Comparison of ENCODE assay signal across 34 cellular contexts in genomic region chr2:228157841-228158240, GRCh38. TPM values are rescaled to one million over a fixed set of nuclear protein-coding genes. Genes with fewer than 3 reads are reported as not detected.
"Had no signal": no experiment of that assay in that cellular context is flagged by ENCODE, and none has a peak within 500 bp of the region (broad histone marks: within the 10 kb centered on the region; RNA-seq: fewer than 3 reads in every experiment).

No MANE protein-coding gene starts in this region.

- FAIRE-seq: TTC549 had no signal

- H3K4me3 ChIP-seq: ascending aorta had no signal

- DNase-seq: activated B cell treated with CpG ODN at 0.5 μM for 24 hours; activated CD4-positive, alpha-beta memory T cell treated with anti-CD3 and anti-CD28 coated beads for 36 hours; activated CD4-positive, alpha-beta T cell treated with anti-CD3 and anti-CD28 coated beads for 4 hours; activated CD4-positive, alpha-beta T cell treated with anti-CD3 and anti-CD28 coated beads, Interleukin-2, amount 10 ng/mL, durations not matched to agents 24 days and 14 days; activated CD4-positive, alpha-beta T cell treated with anti-CD3 and anti-CD28 coated beads, Interleukin-2, amount 50 U/mL, for 1 hour; activated CD4-positive, alpha-beta T cell treated with anti-CD3 and anti-CD28 coated beads, Interleukin-2, amount 50 U/mL, for 4 hours; activated CD4-positive, CD25-positive, alpha-beta regulatory T cell treated with anti-CD3 and anti-CD28 coated beads, Interleukin-2, amount 50 U/mL, for 72 hours; activated CD8-positive, alpha-beta memory T cell treated with anti-CD3 and anti-CD28 coated beads, Interleukin-2, amount 50 U/mL, for 4 hours; activated CD8-positive, alpha-beta T cell treated with anti-CD3 and anti-CD28 coated beads for 36 hours; activated effector memory CD4-positive, alpha-beta T cell treated with anti-CD3 and anti-CD28 coated beads, Interleukin-2, amount 50 U/mL, for 16 hours; activated gamma-delta T cell treated with Interleukin-2 at 50 U/mL for 16 hours; activated naive CD4-positive, alpha-beta T cell; activated naive CD4-positive, alpha-beta T cell treated with anti-CD3 and anti-CD28 coated beads for 36 hours; activated naive CD4-positive, alpha-beta T cell treated with anti-CD3 and anti-CD28 coated beads, Interleukin-2, amount 50 U/mL, for 16 hours; activated naive CD8-positive, alpha-beta T cell treated with anti-CD3 and anti-CD28 coated beads, Interleukin-2, amount 10 ng/mL, durations not matched to agents 7 days and 5 days; activated naive CD8-positive, alpha-beta T cell treated with anti-CD3 and anti-CD28 coated beads, Interleukin-2, amount 50 U/mL, for 24 hours; activated T-cell treated with anti-CD3 and anti-CD28 coated beads for 4 hours; activated T-cell treated with anti-CD3 and anti-CD28 coated beads, Interleukin-2, amount 50 U/mL, for 1 hour; activated T-cell treated with anti-CD3 and anti-CD28 coated beads, Interleukin-2, amount 50 U/mL, for 4 hours; activated T-cell treated with anti-CD3 and anti-CD28 coated beads, Interleukin-2, amount 50 U/mL, for 72 hours; amygdala; anterior cingulate cortex; central memory CD4-positive, alpha-beta T cell; SW 1271; T-helper 1 cell; T-helper 2 cell; T-helper 9 cell had no signal

- H3K27me3 ChIP-seq: ascending aorta had no signal

- H3K4me1 ChIP-seq: ascending aorta had no signal

- H3K36me3 ChIP-seq: ascending aorta had no signal

- H3K9me3 ChIP-seq: ascending aorta had no signal

- H3K27ac ChIP-seq: ascending aorta, VCaP had no signal

RNA-seq across cellular contexts. Expression of gene SPHKAP, which starts 23.6 kb away (rescaled TPM):
- total RNA-seq: activated B cell treated with CpG ODN at 0.5 μM for 24 hours; activated CD4-positive, alpha-beta memory T cell treated with anti-CD3 and anti-CD28 coated beads for 36 hours; activated CD4-positive, alpha-beta T cell treated with anti-CD3 and anti-CD28 coated beads, Interleukin-2, amount 10 ng/mL, durations not matched to agents 24 days and 14 days; activated CD8-positive, alpha-beta memory T cell treated with anti-CD3 and anti-CD28 coated beads for 36 hours; activated CD8-positive, alpha-beta T cell treated with anti-CD3 and anti-CD28 coated beads for 36 hours; activated naive CD4-positive, alpha-beta T cell treated with anti-CD3 and anti-CD28 coated beads for 36 hours; activated naive CD4-positive, alpha-beta T cell treated with anti-CD3 and anti-CD28 coated beads, Interleukin-2, amount 50 U/mL, for 72 hours; activated naive CD8-positive, alpha-beta T cell treated with anti-CD3 and anti-CD28 coated beads, Interleukin-2, amount 10 ng/mL, durations not matched to agents 7 days and 5 days; activated T-cell treated with anti-CD3 and anti-CD28 coated beads, Interleukin-2, amount 50 U/mL, for 4 hours; activated T-cell treated with anti-CD3 and anti-CD28 coated beads, Interleukin-2, amount 50 U/mL, for 72 hours; activated T-helper 1 cell treated with anti-CD3 and anti-CD28 coated beads, Interleukin-12 subunit alpha, Interleukin-12 subunit beta, Interleukin-2, Interleukin-4 antibody, amounts not matched to agents 30 ng/mL and 10 ng/mL and 1 ng/mL, durations not matched to agents 14 hours and 24 hours and 36 hours; activated T-helper 17 cell treated with anti-CD3 and anti-CD28 coated beads, Interleukin-2, amount 50 U/mL, for 72 hours; ascending aorta had no signal
